11 cellular contexts compared by ENCODE assay signal in the genomic region with DNA sequence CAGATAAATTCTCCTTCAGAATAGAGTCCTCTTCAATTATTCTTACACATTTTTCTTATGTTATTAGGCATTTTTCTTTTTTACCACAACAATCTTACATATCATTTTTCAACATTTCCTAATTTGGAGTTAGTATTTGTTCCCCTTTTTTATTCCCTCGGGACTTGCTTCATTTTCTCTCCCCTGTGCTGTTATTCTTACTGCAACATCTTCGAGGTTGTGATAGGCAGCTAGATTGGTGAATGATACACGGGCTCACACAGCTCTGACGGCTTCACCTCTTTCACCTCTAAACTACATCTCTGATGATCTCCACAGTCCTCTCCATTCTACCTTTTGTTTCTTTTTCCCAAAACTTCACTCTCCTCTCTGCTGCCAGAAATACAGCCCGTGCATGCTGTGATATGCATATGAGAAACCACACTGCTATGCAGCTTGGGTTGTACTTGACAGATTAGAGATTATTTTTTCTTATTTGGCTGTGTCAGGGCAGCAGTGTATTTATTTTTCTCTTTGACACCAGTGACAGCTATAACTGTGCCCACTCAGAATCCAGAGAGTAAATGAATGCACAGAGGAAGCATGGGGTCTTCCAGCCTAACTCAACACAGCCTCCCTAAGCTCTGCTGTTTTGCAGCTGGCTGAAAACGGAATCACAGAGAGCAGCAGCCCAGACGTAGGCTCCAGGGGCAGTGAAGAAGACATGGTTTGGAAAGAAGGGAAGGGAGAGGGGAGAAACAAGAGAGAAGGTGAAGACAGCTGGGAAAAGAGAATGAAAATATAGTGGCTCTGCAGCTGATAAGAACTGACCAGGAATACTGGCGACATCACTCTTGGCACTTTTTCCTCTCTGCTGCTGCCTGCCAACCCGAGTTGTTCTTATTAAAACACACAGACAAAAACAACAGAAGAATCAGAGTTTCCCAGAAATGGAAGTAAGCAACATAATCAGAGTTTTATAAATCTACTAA.
DNase-seq lines count a peak whose midpoint lies in the region; ATAC-seq and TF ChIP-seq lines count a peak whose summit lies in the region.
"Had no signal": no experiment of that assay in that cellular context is flagged by ENCODE, and none has a peak within 500 bp of the region (broad histone marks: within the 10 kb centered on the region; RNA-seq: fewer than 3 reads in every experiment).

No MANE protein-coding gene starts in this region.

- no peak overlapping the region for H3K9ac ChIP-seq in rectal smooth muscle tissue (ENCODE audit: low read length)

- DNase-seq in GM13976 (ENCODE audit: low spot score) (peak; percentile 32), adrenal gland (peak in 6 of 7 donors; percentile 48 to 82 (median 58)), left cardiac atrium (peak; percentile 25), cortex of kidney (lab: John Stamatoyannopoulos, UW) (no peak)
- no peak for DNase-seq in activated effector memory CD4-positive, alpha-beta T cell treated with Interleukin-2 at 50 U/mL for 16 hours
- DNase-seq in activated T-cell treated with anti-CD3 and anti-CD28 coated beads, Interleukin-2, amount 50 U/mL, for 72 hours, result no peak
- DNase-seq: activated naive CD4-positive, alpha-beta T cell treated with anti-CD3 and anti-CD28 coated beads for 36 hours; natural killer cell; NK-92 treated with Interleukin-12 subunit alpha and Interleukin-12 subunit beta, amount 100 ng/mL, for 24 hours had no signal

- TF ChIP-seq POLR2A in adrenal gland (IDR thresholded peaks at IDR 0.05), result no peak

- H3K4me1 Mint-ChIP-seq in activated T-cell treated with anti-CD3 and anti-CD28 coated beads, Interleukin-2, amount 50 U/mL, for 72 hours (ENCODE audit: low read depth), result peaks cover 6% of the 10 kb centered on the region

- H3K4me3 Mint-ChIP-seq in activated T-cell treated with anti-CD3 and anti-CD28 coated beads, Interleukin-2, amount 50 U/mL, for 72 hours, result no peak overlapping the region
- H3K4me3 Mint-ChIP-seq: activated naive CD4-positive, alpha-beta T cell treated with anti-CD3 and anti-CD28 coated beads for 36 hours; natural killer cell had no signal

- intact Hi-C loops in adrenal gland (cut with DNase I) (no loop called here), left cardiac atrium (cut with DNase I) (no loop called here)

- no peaks in the 10 kb centered on the region for H3K27me3 ChIP-seq in adrenal gland
- no peaks in the 10 kb centered on the region for H3K27me3 ChIP-seq in rectal smooth muscle tissue (ENCODE audit: control insufficient read depth, insufficient read depth, low read length)

- in situ Hi-C loops in GM13976 (cut with MboI; ENCODE audit: low sequenced_read_pairs, unreplicated experiment), result no loop called here

- H3K27ac ChIP-seq in adrenal gland (peak overlapping the region in 2 of 5 donors; percentile 26 to 29), rectal smooth muscle tissue (ENCODE audit: low read depth, low read length) (no peak overlapping the region)

- peaks cover 0 to 2% of the 10 kb centered on the region in 2 donors for H3K9me3 Mint-ChIP-seq in activated T-cell treated with anti-CD3 and anti-CD28 coated beads, Interleukin-2, amount 50 U/mL, for 72 hours
- H3K9me3 Mint-ChIP-seq: natural killer cell had no signal

- H3K36me3 ChIP-seq in adrenal gland (replicated peaks in 1 of 2) (no peaks in the 10 kb centered on the region), rectal smooth muscle tissue (ENCODE audit: control insufficient read depth, insufficient read depth, low read length) (no peaks in the 10 kb centered on the region)

- H3K27ac Mint-ChIP-seq in activated T-cell treated with anti-CD3 and anti-CD28 coated beads, Interleukin-2, amount 50 U/mL, for 72 hours, result no peak overlapping the region
- H3K27ac Mint-ChIP-seq: activated naive CD4-positive, alpha-beta T cell treated with anti-CD3 and anti-CD28 coated beads for 36 hours; natural killer cell had no signal

- no peak for TF ChIP-seq CTCF in GM13976 (IDR thresholded peaks at IDR 0.05; ENCODE audit: borderline replicate concordance, control extremely low read depth, extremely low read depth, insufficient read depth, missing control alignments)
- no peak for TF ChIP-seq CTCF in adrenal gland (IDR thresholded peaks at IDR 0.05)

- H3K4me1 ChIP-seq in adrenal gland (replicated peaks in 1 of 2) (peaks cover 0 to 13% of the 10 kb centered on the region in 2 donors), rectal smooth muscle tissue (ENCODE audit: control insufficient read depth, insufficient read depth, low read length) (peaks cover 7% of the 10 kb centered on the region)

- no peaks in the 10 kb centered on the region for H3K27me3 Mint-ChIP-seq in activated T-cell treated with anti-CD3 and anti-CD28 coated beads, Interleukin-2, amount 50 U/mL, for 72 hours (ENCODE audit: low read depth)

- WGBS in adrenal gland, 4 donors, result 45 to 49% (median 48%) methylated on average over 9 of the region's 9 CpGs

- H3K36me3 Mint-ChIP-seq in activated T-cell treated with anti-CD3 and anti-CD28 coated beads, Interleukin-2, amount 50 U/mL, for 72 hours (ENCODE audit: insufficient read depth in 2 of 2), result no peaks in the 10 kb centered on the region
- H3K36me3 Mint-ChIP-seq: natural killer cell had no signal

- H3K9me3 ChIP-seq in adrenal gland (replicated peaks in 1 of 3), result no peaks in the 10 kb centered on the region

- H3K4me3 ChIP-seq in adrenal gland, result no peak overlapping the region
- H3K4me3 ChIP-seq in rectal smooth muscle tissue (ENCODE audit: low read length), result peak overlapping the region; percentile 25

- ATAC-seq in left cardiac atrium (peak; percentile 72 to 82), HG03280 (IDR thresholded peaks at IDR 0.05; ENCODE audit: unreplicated experiment) (no peak)
- no peak for ATAC-seq in activated T-cell treated with anti-CD3 and anti-CD28 coated beads, Interleukin-2, amount 50 U/mL, for 72 hours (replicated peaks in 1 of 2)
- ATAC-seq: natural killer cell had no signal

Comparison
In these comparisons a context has a peak if more than half of its experiments do, and no peak if none do; other contexts are left out.
1. DNase-seq: peak in GM13976 (single experiment), adrenal gland (6 of 7) and left cardiac atrium (single experiment); none in cortex of kidney (single experiment), activated effector memory CD4-positive, alpha-beta T cell treated with Interleukin-2 at 50 U/mL for 16 hours (single experiment) and activated T-cell treated with anti-CD3 and anti-CD28 coated beads, Interleukin-2, amount 50 U/mL, for 72 hours (0 of 2).
2. ATAC-seq: peak in left cardiac atrium (2 of 2); none in HG03280 (single experiment) and activated T-cell treated with anti-CD3 and anti-CD28 coated beads, Interleukin-2, amount 50 U/mL, for 72 hours (0 of 2).